ENCODE assay signal across 8 cellular contexts in genomic region chr11:119533931-119534694, GRCh38.
DNase-seq lines count a peak whose midpoint lies in the region; ATAC-seq and TF ChIP-seq lines count a peak whose summit lies in the region.

No MANE protein-coding gene starts in this region.

- H4K8ac ChIP-seq in H9 (replicated peaks; ENCODE audit: insufficient read length, low read depth, low read length): no peak overlapping the region

- no peaks in the 10 kb centered on the region for H3K23me2 ChIP-seq in H9 (ENCODE audit: insufficient read length, low read depth, low read length, poor library complexity, severe bottlenecking)

- H2AFZ ChIP-seq in H9 (ENCODE audit: low read length): no peak overlapping the region

- no CpG with 5 or more reads among the region's 12 CpGs for WGBS in H9 (ENCODE audit: extremely low coverage, insufficient read length, low lambda C conversion rate)

- no peak overlapping the region for H2AK5ac ChIP-seq in H9 (ENCODE audit: insufficient read length, low read length)

- H3K4me1 ChIP-seq in H9 (ENCODE audit: insufficient read depth, low read length): no peaks in the 10 kb centered on the region

- peak overlapping the region in 1 of 3 experiments; percentile 23; a peak in 1 of 7 replicates for H3K27ac Mint-ChIP-seq in H9

- H3K27me3 ChIP-seq in H9 (ENCODE audit: insufficient read depth, low read length): no peaks in the 10 kb centered on the region; the same call in 1 of the 2 replicates

- no peak overlapping the region for H3K9ac ChIP-seq in H9 (ENCODE audit: extremely low read depth, insufficient read length, low read length)

- H3K79me2 ChIP-seq in H9 (ENCODE audit: insufficient read depth, low read length): 0 out of 2 replicates have a peak, but pooled peaks cover 2% of the 10 kb centered on the region

- no peak overlapping the region for H2BK15ac ChIP-seq in H9 (ENCODE audit: low read depth, low read length)

- H3K14ac ChIP-seq in H9 (ENCODE audit: insufficient read depth, low read length): no peak overlapping the region

- H3K23ac ChIP-seq in H9 (ENCODE audit: insufficient read length, low read depth, low read length): no peak overlapping the region

- H3K18ac ChIP-seq in H9 (ENCODE audit: insufficient read length, low read depth, low read length): no peak overlapping the region

- H3K27ac ChIP-seq in H9 (ENCODE audit: insufficient read length, low read depth, low read length): no peak overlapping the region

- intact Hi-C loops in left colon (cut with DNase I, micrococcal nuclease): no loop called here

- no peaks in the 10 kb centered on the region for H4K20me1 ChIP-seq in H9 (ENCODE audit: control insufficient read depth, insufficient read depth, insufficient read length)

- H4K5ac ChIP-seq in H9 (ENCODE audit: insufficient read length, low read depth, low read length): no peak overlapping the region

- peak; percentile 69 for DNase-seq in COR-L47 (lab: John Stamatoyannopoulos, UW)
- DNase-seq in H9: peak; percentile 86
- peak; percentile 12 for DNase-seq in NCI-H2196 treated with DMSO at 0.1 percent for 48 hours (lab: John Stamatoyannopoulos, UW; ENCODE audit: unreplicated experiment)
- peak; percentile 68 for DNase-seq in activated CD4-positive, CD25-positive, alpha-beta regulatory T cell treated with anti-CD3 and anti-CD28 coated beads, Interleukin-2, amount 50 U/mL, for 72 hours
- peak; percentile 67 for DNase-seq in choroid plexus epithelial cell (ENCODE audit: low read depth)
- peak; percentile 38 to 79 for DNase-seq in left colon
- DNase-seq in stimulated activated CD4-positive, alpha-beta T cell treated with anti-CD3 and anti-CD28 coated beads, Interleukin-4, amount 100 ng/mL, for 1 hour: peak; percentile 59

- no peak overlapping the region for H2BK5ac ChIP-seq in H9 (ENCODE audit: insufficient read length, low read length)

- TF ChIP-seq CTCF in H9 (conservative IDR thresholded peaks at IDR 0.05) (peak; percentile 99), choroid plexus epithelial cell (conservative IDR thresholded peaks at IDR 0.05; ENCODE audit: low read depth, low read length) (peak; percentile 91)

- H3K4me3 Mint-ChIP-seq in H9: no peak overlapping the region

- no peaks in the 10 kb centered on the region for H3K36me3 Mint-ChIP-seq in H9 (ENCODE audit: insufficient read depth in 1 of 3, low read depth in 3 of 3)

- H3T11ph ChIP-seq in H9 (ENCODE audit: low read length): no peak overlapping the region

- no peak overlapping the region for H3K4ac ChIP-seq in H9 (ENCODE audit: low read depth, low read length)

- no peak overlapping the region for H2BK120ac ChIP-seq in H9 (ENCODE audit: low read depth, low read length, poor library complexity, severe bottlenecking)

- H3K79me1 ChIP-seq in H9 (ENCODE audit: insufficient read depth, low read depth, low read length, poor library complexity, severe bottlenecking): no peaks in the 10 kb centered on the region

- H3K56ac ChIP-seq in H9 (ENCODE audit: insufficient read length, low read depth, low read length): no peak overlapping the region

- peak; percentile 85 for ATAC-seq in left colon
- ATAC-seq in HG03095 (IDR thresholded peaks at IDR 0.05; ENCODE audit: unreplicated experiment): no peak

- no peak overlapping the region for H2BK12ac ChIP-seq in H9 (ENCODE audit: insufficient read length, low read depth, low read length)

- H2BK20ac ChIP-seq in H9 (ENCODE audit: low read depth, low read length, poor library complexity, severe bottlenecking): no peak overlapping the region

- H3K4me2 ChIP-seq in H9 (ENCODE audit: insufficient read depth, insufficient read length, low read length): no peak overlapping the region

- no peaks in the 10 kb centered on the region for H3K9me3 Mint-ChIP-seq in H9

- peaks cover 52% of the 10 kb centered on the region for H3K27me3 Mint-ChIP-seq in H9 (ENCODE audit: low read depth)

- no peak overlapping the region for H4K91ac ChIP-seq in H9 (ENCODE audit: insufficient read length, low read depth, low read length)

- peaks cover 20% of the 10 kb centered on the region in 2 experiments for H3K4me1 Mint-ChIP-seq in H9

- H3K4me3 ChIP-seq in choroid plexus epithelial cell (ENCODE audit: low read depth, low read length): no peak overlapping the region

- H3K9me3 ChIP-seq in H9 (ENCODE audit: control insufficient read depth, low read depth, low read length): no peaks in the 10 kb centered on the region

Comparison
In these comparisons a context has a peak if more than half of its experiments do, and no peak if none do; other contexts are left out.
1. DNase-seq: peak in every context shown above with its lines; median percentile 86 in H9; 69 in COR-L47; 68 in activated CD4-positive, CD25-positive, alpha-beta regulatory T cell treated with anti-CD3 and anti-CD28 coated beads, Interleukin-2, amount 50 U/mL, for 72 hours; 67 in choroid plexus epithelial cell; 59 in stimulated activated CD4-positive, alpha-beta T cell treated with anti-CD3 and anti-CD28 coated beads, Interleukin-4, amount 100 ng/mL, for 1 hour; 58 in left colon; 12 in NCI-H2196 treated with DMSO at 0.1 percent for 48 hours.